Comparison of ENCODE assay signal across 10 cellular contexts in the genomic region with DNA sequence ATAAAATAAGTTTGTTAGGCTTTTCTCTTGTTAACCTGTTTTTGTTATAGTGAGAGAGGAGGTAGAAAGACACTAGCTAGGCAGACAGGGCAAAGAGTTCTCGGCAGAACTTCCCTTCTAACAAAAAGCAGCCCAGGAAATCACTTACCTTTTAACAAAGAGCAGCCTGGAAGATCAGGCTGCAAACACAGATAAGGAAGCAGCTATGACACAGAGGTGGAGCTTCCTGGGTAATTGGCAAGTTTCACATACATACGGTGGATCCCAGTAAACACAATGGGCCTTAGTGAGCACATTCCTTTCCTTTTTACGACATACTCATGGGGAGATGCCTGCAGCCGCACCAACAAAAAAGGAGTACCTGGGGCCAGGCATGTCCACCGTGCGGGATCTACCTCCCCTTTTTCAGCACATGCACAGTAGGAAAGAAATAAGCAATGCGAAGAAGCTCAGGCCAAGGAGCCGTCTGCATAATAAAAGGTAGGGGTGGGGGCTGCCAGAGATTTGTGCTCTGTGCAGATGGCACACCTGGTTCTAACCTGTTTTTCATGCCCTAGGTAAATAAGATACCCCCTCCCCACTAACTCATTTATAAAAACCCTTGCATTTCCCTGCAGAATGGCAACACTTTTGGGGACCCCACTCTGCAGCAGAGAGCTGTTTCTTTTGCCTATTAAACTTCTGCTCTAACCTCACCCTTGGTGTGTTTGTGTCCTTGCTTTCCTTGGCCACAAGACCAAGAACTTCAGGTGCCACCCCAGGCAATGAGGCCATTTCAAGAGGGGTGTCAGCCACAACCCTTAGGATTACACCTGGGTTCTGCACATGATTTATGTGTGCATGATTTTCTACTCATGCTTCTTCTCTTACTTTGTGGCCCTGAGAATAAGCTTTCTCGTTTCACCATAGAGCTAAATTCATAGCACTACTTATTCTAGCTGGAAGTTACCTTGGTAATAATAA. TPM values are rescaled to one million over a fixed set of nuclear protein-coding genes. Genes with fewer than 3 reads are reported as not detected.
DNase-seq lines count a peak whose midpoint lies in the region; ATAC-seq and TF ChIP-seq lines count a peak whose summit lies in the region.
"Had no signal": no experiment of that assay in that cellular context is flagged by ENCODE, and none has a peak within 500 bp of the region (broad histone marks: within the 10 kb centered on the region; RNA-seq: fewer than 3 reads in every experiment).

No MANE protein-coding gene starts in this region.

- peak; percentile 15 for DNase-seq in AG08395 (ENCODE audit: low spot score)
- DNase-seq in mammary epithelial cell = peak; percentile 63
- DNase-seq in kidney glomerular epithelial cell (lab: John Stamatoyannopoulos, UW) = peak; percentile 72
- no peak for DNase-seq in central memory CD4-positive, alpha-beta T cell
- no peak for DNase-seq in BE2C
- DNase-seq: effector CD4-positive, alpha-beta T cell; NCI-H2029 had no signal

- TF ChIP-seq CTCF in mammary epithelial cell (conservative IDR thresholded peaks at IDR 0.05 in 1 of 2, IDR thresholded peaks at IDR 0.05 in 1 of 2; ENCODE audit: extremely low read depth in 1 of 2, insufficient read depth in 1 of 2, low read depth in 1 of 2, low read length in 2 of 2) (no peak), BE2C (IDR thresholded peaks at IDR 0.05; ENCODE audit: low read depth, low read length) (no peak)

- no peaks in the 10 kb centered on the region for H4K20me1 ChIP-seq in mammary epithelial cell (ENCODE audit: insufficient read depth, low read length)

- 39% methylated on average over 8 of the region's 9 CpGs for WGBS in mammary epithelial cell (ENCODE audit: low coverage, missing lambda C conversion rate)

- no peaks in the 10 kb centered on the region for H3K27me3 ChIP-seq in mammary epithelial cell (ENCODE audit: insufficient read depth, low read length)
- H3K27me3 ChIP-seq in BE2C = no peaks in the 10 kb centered on the region

- intact Hi-C loops in mammary epithelial cell (cut with micrococcal nuclease) = loop anchor here (2.0 kb wide), 1 partner anchor 26 kb away; a partner anchor contains a TSS

- H2AFZ ChIP-seq in mammary epithelial cell (ENCODE audit: low read depth, low read length) = peak overlapping the region; percentile 74

- H3K27ac ChIP-seq in mammary epithelial cell (ENCODE audit: insufficient read depth, low read depth, low read length) = peak overlapping the region; percentile 79

- no peaks in the 10 kb centered on the region for H3K9me3 ChIP-seq in mammary epithelial cell (replicated peaks; ENCODE audit: insufficient read depth, low read length)
- H3K9me3 ChIP-seq in BE2C = no peaks in the 10 kb centered on the region

- no peak for TF ChIP-seq RAD21 in Ishikawa (IDR thresholded peaks at IDR 0.05; ENCODE audit: low read depth)

- H3K79me2 ChIP-seq in mammary epithelial cell (ENCODE audit: insufficient read depth, low read length) = no peaks in the 10 kb centered on the region

- H3K4me3 ChIP-seq in mammary epithelial cell (replicated peaks in 1 of 3; ENCODE audit: insufficient read depth in 1 of 3, low read depth in 2 of 3, low read length in 3 of 3) (no peak overlapping the region), BE2C (ENCODE audit: low read depth, low read length) (no peak overlapping the region)

- ATAC-seq in GM21515 (IDR thresholded peaks at IDR 0.05; ENCODE audit: unreplicated experiment) (no peak), GM21390 (IDR thresholded peaks at IDR 0.05; ENCODE audit: unreplicated experiment) (no peak)

- H3K4me1 ChIP-seq in mammary epithelial cell (ENCODE audit: insufficient read depth, low read length) (peaks cover 26% of the 10 kb centered on the region), BE2C (no peaks in the 10 kb centered on the region)

- BruUV-seq in mammary epithelial cell (replicated peaks; lab: Mats Ljungman, UMichigan) = no TSS peak

- H3K36me3 ChIP-seq in mammary epithelial cell (ENCODE audit: insufficient read depth, low read length) (no peaks in the 10 kb centered on the region), BE2C (no peaks in the 10 kb centered on the region)

- peak overlapping the region; percentile 31 for H3K9ac ChIP-seq in mammary epithelial cell (ENCODE audit: insufficient read depth, low read length)

- CTCF ChIA-PET in mammary epithelial cell (lab: Charles Lee; ENCODE audit: low non-redundant PET) = interaction anchor here (0.5 kb wide), 1 partner anchor 195 kb away, joined by 12 read pairs; no protein-coding TSS in a partner anchor

- H3K4me2 ChIP-seq in mammary epithelial cell (ENCODE audit: insufficient read depth, low read depth, low read length) = peak overlapping the region; percentile 78

- in situ Hi-C loops in mammary epithelial cell (cut with MboI; ENCODE audit: low sequenced_read_pairs in 2 of 2) = no loop called here

- dilution Hi-C loops in mammary epithelial cell (cut with HindIII; ENCODE audit: low sequenced_read_pairs) = no loop called here

- TF ChIP-seq EP300 in Ishikawa (IDR thresholded peaks at IDR 0.05; ENCODE audit: borderline replicate concordance) = peak; percentile 5; the same call in 1 of the 2 replicates

TF ChIP-seq in Ishikawa, 13 proteins besides CTCF, POLR2A, EP300 and RAD21:
- TF ChIP-seq, protein P1, sequence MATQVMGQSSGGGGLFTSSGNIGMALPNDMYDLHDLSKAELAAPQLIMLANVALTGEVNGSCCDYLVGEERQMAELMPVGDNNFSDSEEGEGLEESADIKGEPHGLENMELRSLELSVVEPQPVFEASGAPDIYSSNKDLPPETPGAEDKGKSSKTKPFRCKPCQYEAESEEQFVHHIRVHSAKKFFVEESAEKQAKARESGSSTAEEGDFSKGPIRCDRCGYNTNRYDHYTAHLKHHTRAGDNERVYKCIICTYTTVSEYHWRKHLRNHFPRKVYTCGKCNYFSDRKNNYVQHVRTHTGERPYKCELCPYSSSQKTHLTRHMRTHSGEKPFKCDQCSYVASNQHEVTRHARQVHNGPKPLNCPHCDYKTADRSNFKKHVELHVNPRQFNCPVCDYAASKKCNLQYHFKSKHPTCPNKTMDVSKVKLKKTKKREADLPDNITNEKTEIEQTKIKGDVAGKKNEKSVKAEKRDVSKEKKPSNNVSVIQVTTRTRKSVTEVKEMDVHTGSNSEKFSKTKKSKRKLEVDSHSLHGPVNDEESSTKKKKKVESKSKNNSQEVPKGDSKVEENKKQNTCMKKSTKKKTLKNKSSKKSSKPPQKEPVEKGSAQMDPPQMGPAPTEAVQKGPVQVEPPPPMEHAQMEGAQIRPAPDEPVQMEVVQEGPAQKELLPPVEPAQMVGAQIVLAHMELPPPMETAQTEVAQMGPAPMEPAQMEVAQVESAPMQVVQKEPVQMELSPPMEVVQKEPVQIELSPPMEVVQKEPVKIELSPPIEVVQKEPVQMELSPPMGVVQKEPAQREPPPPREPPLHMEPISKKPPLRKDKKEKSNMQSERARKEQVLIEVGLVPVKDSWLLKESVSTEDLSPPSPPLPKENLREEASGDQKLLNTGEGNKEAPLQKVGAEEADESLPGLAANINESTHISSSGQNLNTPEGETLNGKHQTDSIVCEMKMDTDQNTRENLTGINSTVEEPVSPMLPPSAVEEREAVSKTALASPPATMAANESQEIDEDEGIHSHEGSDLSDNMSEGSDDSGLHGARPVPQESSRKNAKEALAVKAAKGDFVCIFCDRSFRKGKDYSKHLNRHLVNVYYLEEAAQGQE (IDR thresholded peaks at IDR 0.05; ENCODE audit: low read depth) = no peak
- no peak for TF ChIP-seq ZBTB7A (IDR thresholded peaks at IDR 0.05; ENCODE audit: low read depth)
- TF ChIP-seq, protein P2, sequence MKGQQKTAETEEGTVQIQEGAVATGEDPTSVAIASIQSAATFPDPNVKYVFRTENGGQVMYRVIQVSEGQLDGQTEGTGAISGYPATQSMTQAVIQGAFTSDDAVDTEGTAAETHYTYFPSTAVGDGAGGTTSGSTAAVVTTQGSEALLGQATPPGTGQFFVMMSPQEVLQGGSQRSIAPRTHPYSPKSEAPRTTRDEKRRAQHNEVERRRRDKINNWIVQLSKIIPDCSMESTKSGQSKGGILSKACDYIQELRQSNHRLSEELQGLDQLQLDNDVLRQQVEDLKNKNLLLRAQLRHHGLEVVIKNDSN (IDR thresholded peaks at IDR 0.05) = no peak
- no peak for TF ChIP-seq CEBPB (IDR thresholded peaks at IDR 0.05)
- no peak for TF ChIP-seq CREB1 (IDR thresholded peaks at IDR 0.05; ENCODE audit: low read depth)
- TF ChIP-seq, protein P3, sequence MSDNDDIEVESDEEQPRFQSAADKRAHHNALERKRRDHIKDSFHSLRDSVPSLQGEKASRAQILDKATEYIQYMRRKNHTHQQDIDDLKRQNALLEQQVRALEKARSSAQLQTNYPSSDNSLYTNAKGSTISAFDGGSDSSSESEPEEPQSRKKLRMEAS (IDR thresholded peaks at IDR 0.05) = peak; percentile 8
- TF ChIP-seq TEAD4 (IDR thresholded peaks at IDR 0.05) = peak; percentile 43
- TF ChIP-seq NFIC (IDR thresholded peaks at IDR 0.05) = no peak; the same call in 1 of the 2 replicates
- no peak for TF ChIP-seq YY1 (IDR thresholded peaks at IDR 0.05; ENCODE audit: low read depth)
- TF ChIP-seq TCF12 (IDR thresholded peaks at IDR 0.05; ENCODE audit: low read depth) = no peak; the same call in 1 of the 2 replicates
- no peak for TF ChIP-seq TAF1 (IDR thresholded peaks at IDR 0.05; ENCODE audit: low read depth)
- peak; percentile 5; the same call in 1 of the 2 replicates for TF ChIP-seq FOXM1 (IDR thresholded peaks at IDR 0.05; ENCODE audit: borderline replicate concordance, low read depth)
- no peak for TF ChIP-seq EGR1 (IDR thresholded peaks at IDR 0.05)

RNA-seq across cellular contexts. Expression of a gene that starts 26.5 kb away (rescaled TPM):
- total RNA-seq in mammary epithelial cell = 100 to 1,000 TPM; 112 to 133 TPM
- polyA plus RNA-seq in mammary epithelial cell = 277 TPM
- polyA minus RNA-seq in mammary epithelial cell = 99.1 TPM
- polyA plus RNA-seq in BE2C (2012; ENCODE audit: insufficient read depth, insufficient read length, low read depth) = 150 TPM

RNA-seq across cellular contexts. Expression of a gene that starts 27.0 kb away (rescaled TPM):
- total RNA-seq in mammary epithelial cell = 10 to 100 TPM in 1 of 2 donors, 1 to 10 TPM in 1; 5.4 to 11.0 TPM
- 1.8 TPM for polyA plus RNA-seq in mammary epithelial cell
- 2.8 TPM for polyA minus RNA-seq in mammary epithelial cell
- polyA plus RNA-seq in BE2C (2012; ENCODE audit: insufficient read depth, insufficient read length, low read depth) = 2.0 TPM

Comparison
In these comparisons a context has a peak if more than half of its experiments do, and no peak if none do; other contexts are left out.
1. DNase-seq: peak in AG08395 (single experiment), mammary epithelial cell (single experiment) and kidney glomerular epithelial cell (single experiment); none in central memory CD4-positive, alpha-beta T cell (single experiment) and BE2C (single experiment).